Comparison of ENCODE assay signal across 17 cellular contexts in genomic region chr10:85967594-85967993, GRCh38.
A peak's percentile ranks its signal among the peaks of the same experiment; 100 is the strongest.
DNase-seq lines count a peak whose midpoint lies in the region; ATAC-seq, FAIRE-seq and TF ChIP-seq lines count a peak whose summit lies in the region.
"Had no signal": no experiment of that assay in that cellular context is flagged by ENCODE, and none has a peak within 500 bp of the region (broad histone marks: within the 10 kb centered on the region; RNA-seq: fewer than 3 reads in every experiment).

No MANE protein-coding gene starts in this region.

- peak; percentile 66 for DNase-seq in A172 (ENCODE audit: low spot score)
- DNase-seq in GM12878 (ENCODE audit: low read depth, low spot score) = peak; percentile 2
- DNase-seq in uterus = no peak
- no peak for DNase-seq in NCI-H1694 (lab: John Stamatoyannopoulos, UW)
- DNase-seq in KG1 (lab: John Stamatoyannopoulos, UW) = no peak
- DNase-seq: activated CD4-positive, alpha-beta T cell treated with anti-CD3 and anti-CD28 coated beads, Interleukin-2, amount 10 ng/mL, durations not matched to agents 24 days and 14 days; amygdala; glutamatergic neuron; NCI-H1092 treated with DMSO at 0.1 percent for 48 hours; NCI-H2227 treated with DMSO at 0.1 percent for 48 hours; SJCRH30; T-helper 9 cell had no signal

- H3K27me3 ChIP-seq in GM12878 (replicated peaks in 1 of 2; ENCODE audit: control insufficient read depth in 2 of 2, insufficient read depth in 2 of 2, low read length in 1 of 2) (no peaks in the 10 kb centered on the region), uterus (no peaks in the 10 kb centered on the region)
- H3K27me3 ChIP-seq: SJCRH30 had no signal

- CTCF ChIA-PET in GM12878 (lab: Yijun Ruan, JAX) = interaction anchor here (1.5 kb wide), 1 partner anchor 9 kb away, joined by 4 read pairs; no protein-coding TSS in a partner anchor

- BruUV-seq in GM12878 (replicated peaks; lab: Mats Ljungman, UMichigan) = no TSS peak

- H3K9me3 ChIP-seq in GM12878 (replicated peaks; ENCODE audit: control insufficient read depth, insufficient read depth, low read length) (no peaks in the 10 kb centered on the region), uterus (no peaks in the 10 kb centered on the region)
- H3K9me3 ChIP-seq: SJCRH30 had no signal

- no peak for FAIRE-seq in GM12878 (lab: Jason Lieb, UNC)
- FAIRE-seq: islet of Langerhans had no signal

- 0% methylated on average over 1 of the region's 1 CpG for WGBS in GM12878 (ENCODE audit: insufficient coverage, insufficient replicate concordance, low lambda C conversion rate, missing lambda C conversion rate)

- RAD21 ChIA-PET in GM12878 (lab: Charles Lee; ENCODE audit: unreplicated experiment) = no interaction called here

- H3K4me3 ChIP-seq in GM12878 (no peak overlapping the region), uterus (no peak overlapping the region)
- H3K4me3 ChIP-seq: SJCRH30 had no signal

- TF ChIP-seq CTCF in GM12878 (IDR thresholded peaks at IDR 0.05 in 2 of 3, conservative IDR thresholded peaks at IDR 0.05 in 1 of 3; ENCODE audit: control insufficient read depth in 2 of 3, extremely low read depth in 1 of 3, insufficient read depth in 1 of 3, low read depth in 3 of 3, low read length in 3 of 3) = no peak
- no peak for TF ChIP-seq CTCF in uterus (IDR thresholded peaks at IDR 0.05)

- H3K4me1 ChIP-seq in GM12878 (ENCODE audit: control insufficient read depth, insufficient read depth, low read length) (no peaks in the 10 kb centered on the region), uterus (no peaks in the 10 kb centered on the region)
- H3K4me1 ChIP-seq: SJCRH30 had no signal

- SMC1A ChIA-PET in GM12878 (lab: Charles Lee; ENCODE audit: uncharacterized antibody, unreplicated experiment) = interaction anchor here (1.0 kb wide), 1 partner anchor 33 kb away, joined by 3 read pairs; no protein-coding TSS in a partner anchor

- TF ChIP-seq POLR2A in GM12878 (IDR thresholded peaks at IDR 0.05; ENCODE audit: low read depth, low read length) = no peak
- no peak for TF ChIP-seq POLR2A in uterus (IDR thresholded peaks at IDR 0.05)

- no peaks in the 10 kb centered on the region for H4K20me1 ChIP-seq in GM12878 (ENCODE audit: control insufficient read depth, insufficient read depth)

- no peak overlapping the region for H3K4me2 ChIP-seq in GM12878 (ENCODE audit: control insufficient read depth, insufficient read depth)

- H3K27ac ChIP-seq in GM12878 (ENCODE audit: control insufficient read depth, insufficient read depth) = no peak overlapping the region
- no peak overlapping the region for H3K27ac ChIP-seq in uterus
- H3K27ac ChIP-seq: SJCRH30 had no signal

- POLR2A ChIA-PET in GM12878 (lab: Charles Lee) = no interaction called here

- no peaks in the 10 kb centered on the region for H3K79me2 ChIP-seq in GM12878 (ENCODE audit: control insufficient read depth, insufficient read depth, low read length)

- in situ Hi-C loops in GM12878 (cut with MboI) = no loop called here

- no peak overlapping the region for H2AFZ ChIP-seq in GM12878 (ENCODE audit: control insufficient read depth, low read depth, low read length)

- H3K9ac ChIP-seq in GM12878 (ENCODE audit: control insufficient read depth, insufficient read depth, low read length) = no peak overlapping the region

- no peaks in the 10 kb centered on the region for H3K36me3 ChIP-seq in GM12878 (ENCODE audit: control insufficient read depth in 2 of 2, insufficient read depth in 2 of 2, low read length in 1 of 2)
- no peaks in the 10 kb centered on the region for H3K36me3 ChIP-seq in uterus
- H3K36me3 ChIP-seq: SJCRH30 had no signal

- TF ChIP-seq EP300 in GM12878 (IDR thresholded peaks at IDR 0.05; ENCODE audit: borderline replicate concordance in 1 of 2, control insufficient read depth in 1 of 2, low read depth in 2 of 2, low read length in 2 of 2) = no peak

- ATAC-seq in GM18519 (IDR thresholded peaks at IDR 0.05; ENCODE audit: low FRiP score, unreplicated experiment) (peak; percentile 89), HG03066 (IDR thresholded peaks at IDR 0.05; ENCODE audit: low read depth, unreplicated experiment) (peak; percentile 50), GM12878 (peak; percentile 47; the same call in 2 of the 3 replicates), HG03095 (IDR thresholded peaks at IDR 0.05; ENCODE audit: unreplicated experiment) (no peak)
- ATAC-seq: sciatic nerve had no signal

- intact Hi-C loops in GM12878 (cut with micrococcal nuclease; ENCODE audit: unreplicated experiment) (no loop called here), uterus (cut with DNase I; ENCODE audit: low total_unique reads) (no loop called here)

- no peak for TF ChIP-seq RAD21 in GM12878 (IDR thresholded peaks at IDR 0.05; ENCODE audit: insufficient read depth, low read depth, low read length)

TF ChIP-seq in GM12878, 131 proteins besides CTCF, POLR2A, EP300 and RAD21:
- no peak for TF ChIP-seq SUZ12 (IDR thresholded peaks at IDR 0.05; ENCODE audit: unreplicated experiment)
- no peak for TF ChIP-seq ZBTB40 (IDR thresholded peaks at IDR 0.05; ENCODE audit: borderline replicate concordance)
- no peak for TF ChIP-seq ZSCAN29 (IDR thresholded peaks at IDR 0.05)
- TF ChIP-seq ETV6 (conservative IDR thresholded peaks at IDR 0.05 in 1 of 2, IDR thresholded peaks at IDR 0.05 in 1 of 2; ENCODE audit: borderline replicate concordance in 1 of 2, low read depth in 1 of 2) = no peak
- TF ChIP-seq SKIL (IDR thresholded peaks at IDR 0.05; ENCODE audit: low read depth, poor library complexity, severe bottlenecking) = no peak
- no peak for TF ChIP-seq ATF7 (IDR thresholded peaks at IDR 0.05; ENCODE audit: low read depth)
- no peak for TF ChIP-seq SREBF1 (IDR thresholded peaks at IDR 0.05; ENCODE audit: low read length)
- TF ChIP-seq MTA2 (IDR thresholded peaks at IDR 0.05; ENCODE audit: low read depth) = no peak
- no peak for TF ChIP-seq BRCA1 (IDR thresholded peaks at IDR 0.05; ENCODE audit: low read depth, low read length)
- TF ChIP-seq GABPA (IDR thresholded peaks at IDR 0.05; ENCODE audit: low read depth) = no peak
- TF ChIP-seq BCL11A (IDR thresholded peaks at IDR 0.05; ENCODE audit: low read depth, low read length) = no peak
- TF ChIP-seq E2F4 (IDR thresholded peaks at IDR 0.05; ENCODE audit: low read depth, low read length) = no peak
- no peak for TF ChIP-seq ZNF384 (IDR thresholded peaks at IDR 0.05; ENCODE audit: borderline replicate concordance, low read depth, low read length)
- TF ChIP-seq ZZZ3 (IDR thresholded peaks at IDR 0.05; ENCODE audit: control insufficient read depth, insufficient read length, low read depth) = no peak
TF ChIP-seq in GM12878: peak in this region for 0.

Comparison
In these comparisons a context has a peak if more than half of its experiments do, and no peak if none do; other contexts are left out.
1. DNase-seq: peak in A172 (single experiment) and GM12878 (single experiment); none in uterus (0 of 2), NCI-H1694 (single experiment) and KG1 (single experiment).